22 cellular contexts compared by ENCODE assay signal in the genomic region with DNA sequence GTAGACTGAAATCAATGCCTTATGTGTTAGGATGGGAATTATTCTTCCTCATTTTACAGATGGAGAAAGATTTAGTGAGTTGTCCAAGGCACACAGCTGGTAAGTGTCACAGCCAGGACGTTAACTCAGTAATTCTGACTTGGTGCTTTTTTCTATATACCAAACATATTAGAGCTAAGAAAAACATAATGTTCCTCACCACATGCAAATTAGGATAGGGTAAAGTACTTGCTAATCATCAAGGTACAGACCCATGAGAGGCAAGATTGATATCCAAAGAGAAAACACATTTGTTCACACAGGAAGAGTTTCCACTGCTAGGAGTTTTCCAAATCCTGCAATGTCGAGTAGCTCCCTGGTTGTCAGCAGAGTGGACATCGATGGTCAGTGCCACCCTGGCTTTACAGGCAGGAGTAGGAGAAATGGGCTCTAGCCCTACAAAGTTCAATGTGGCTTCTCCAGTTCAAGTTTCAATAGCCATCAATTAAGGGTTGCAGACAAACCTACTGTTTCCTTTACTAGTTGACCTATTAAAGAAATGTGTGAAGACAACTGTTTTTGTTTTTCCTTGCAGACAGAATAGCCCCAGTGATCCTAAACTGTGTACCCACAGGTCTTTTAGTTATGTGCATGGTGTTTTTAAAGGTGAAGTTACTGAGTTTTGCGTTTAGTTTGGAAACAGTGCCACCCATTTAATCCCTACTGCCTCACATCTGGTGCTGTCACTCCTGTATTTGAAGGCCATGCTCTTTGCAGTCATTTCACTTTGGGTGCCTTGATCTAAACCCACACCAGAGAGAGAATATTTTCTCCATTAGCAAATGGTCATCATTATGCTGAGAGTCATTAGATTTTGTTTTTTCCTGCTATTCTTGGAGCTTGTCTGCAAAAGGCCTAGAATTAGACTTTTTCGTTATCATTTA.
DNase-seq lines count a peak whose midpoint lies in the region; ATAC-seq and TF ChIP-seq lines count a peak whose summit lies in the region.
"Had no signal": no experiment of that assay in that cellular context is flagged by ENCODE, and none has a peak within 500 bp of the region (broad histone marks: within the 10 kb centered on the region; RNA-seq: fewer than 3 reads in every experiment).

No MANE protein-coding gene starts in this region.

- H3K27ac ChIP-seq in A673 (ENCODE audit: low read depth, low read length, poor library complexity, severe bottlenecking) = no peak overlapping the region
- H3K27ac ChIP-seq: Peyer's patch, tibial nerve had no signal

- ATAC-seq in GM18508 (IDR thresholded peaks at IDR 0.05; ENCODE audit: insufficient read depth, unreplicated experiment) = peak; percentile 78
- peak; percentile 53 for ATAC-seq in GM19438 (IDR thresholded peaks at IDR 0.05; ENCODE audit: low read depth, unreplicated experiment)
- peak; percentile 81 for ATAC-seq in HG02798 (IDR thresholded peaks at IDR 0.05; ENCODE audit: poor library complexity, unreplicated experiment)
- ATAC-seq in HG03378 (IDR thresholded peaks at IDR 0.05; ENCODE audit: unreplicated experiment) = peak; percentile 77
- ATAC-seq: T-helper 17 cell had no signal

- no peaks in the 10 kb centered on the region for H3K9me3 ChIP-seq in A673 (ENCODE audit: low read depth, low read length, poor library complexity, severe bottlenecking)
- H3K9me3 ChIP-seq: Peyer's patch, tibial nerve had no signal

- H3K36me3 ChIP-seq in A673 (ENCODE audit: insufficient read depth, low read length, poor library complexity, severe bottlenecking) = no peaks in the 10 kb centered on the region
- H3K36me3 ChIP-seq: Peyer's patch, tibial nerve had no signal

- no peaks in the 10 kb centered on the region for H3K4me1 ChIP-seq in A673 (ENCODE audit: insufficient read depth, low read length, poor library complexity, severe bottlenecking)
- H3K4me1 ChIP-seq: Peyer's patch, tibial nerve had no signal

- no TSS peak for BruUV-seq in A673 (replicated peaks; lab: Mats Ljungman, UMichigan)

- TF ChIP-seq CTCF in A673 (conservative IDR thresholded peaks at IDR 0.05; ENCODE audit: low read depth, low read length) = no peak

- POLR2A ChIA-PET in A673 (lab: Charles Lee; ENCODE audit: low non-redundant PET) = no interaction called here

- no peaks in the 10 kb centered on the region for H3K27me3 ChIP-seq in A673 (replicated peaks; ENCODE audit: insufficient read depth, low read depth, low read length, poor library complexity)
- H3K27me3 ChIP-seq: Peyer's patch, tibial nerve had no signal

- CTCF ChIA-PET in A673 (lab: Charles Lee) = no interaction called here

- no peak overlapping the region for H3K4me3 ChIP-seq in A673 (ENCODE audit: low read depth, low read length, poor library complexity, severe bottlenecking)
- H3K4me3 ChIP-seq: Peyer's patch, tibial nerve had no signal

- intact Hi-C loops in A673 (cut with micrococcal nuclease; ENCODE audit: unreplicated experiment) = no loop called here

- no peak for DNase-seq in NK-92 (lab: John Stamatoyannopoulos, UW; ENCODE audit: unreplicated experiment)
- DNase-seq in cerebellum (ENCODE audit: low spot score) = no peak
- no peak for DNase-seq in activated CD4-positive, alpha-beta T cell treated with anti-CD3 and anti-CD28 coated beads for 48 hours
- no peak for DNase-seq in A673 (ENCODE audit: low spot score)
- DNase-seq: activated CD4-positive, alpha-beta T cell treated with anti-CD3 and anti-CD28 coated beads for 4 hours; activated naive CD4-positive, alpha-beta T cell treated with anti-CD3 and anti-CD28 coated beads, Interleukin-2, amount 50 U/mL, for 16 hours; anterior cingulate cortex; glutamatergic neuron; HCEC 1CT; KBM-7; kidney glomerular epithelial cell; MM.1S; NCI-H1436; nucleus accumbens; Peyer's patch; stimulated activated CD4-positive, alpha-beta T cell treated with anti-CD3 and anti-CD28 coated beads, Interleukin-4, amount 100 ng/mL, for 4 hours; T-helper 17 cell had no signal
